ENCODE assay signal across 1 cellular context in genomic region chr11:285021-285893, GRCh38.
TF ChIP-seq lines count a peak whose summit lies in the region.

No MANE protein-coding gene starts in this region.

TF ChIP-seq in WTC11, 78 proteins besides CTCF, POLR2A, EP300 and RAD21 (continued from another document):
- TF ChIP-seq ZSCAN18 (CRISPR knock-in tag; IDR thresholded peaks at IDR 0.05) (no peak), IRF2 (CRISPR knock-in tag; IDR thresholded peaks at IDR 0.05; ENCODE audit: borderline replicate concordance, low read depth) (no peak), NFE2L1 (CRISPR knock-in tag; IDR thresholded peaks at IDR 0.05) (no peak), RELA (CRISPR knock-in tag; IDR thresholded peaks at IDR 0.05; ENCODE audit: borderline replicate concordance) (no peak), GTF2I (CRISPR knock-in tag; conservative IDR thresholded peaks at IDR 0.05) (no peak)
